In genomic region chr2:96065954-96066353, GRCh38 we compare ENCODE assay signal across 13 cellular contexts. TPM values are rescaled to one million over a fixed set of nuclear protein-coding genes. Genes with fewer than 3 reads are reported as not detected.
DNase-seq lines count a peak whose midpoint lies in the region; ATAC-seq, FAIRE-seq and TF ChIP-seq lines count a peak whose summit lies in the region.
"Not testable (repeated sequence)": the region's sequence is repeated elsewhere in the genome, so short reads cannot be mapped to it uniquely, and the experiment has no call there.
"Had no signal": no experiment of that assay in that cellular context is flagged by ENCODE, and none has a peak within 500 bp of the region (broad histone marks: within the 10 kb centered on the region; RNA-seq: fewer than 3 reads in every experiment).

No MANE protein-coding gene starts in this region.

- not testable (repeated sequence) for TF ChIP-seq EP300 in HepG2 (IDR thresholded peaks at IDR 0.05; ENCODE audit: low read depth in 2 of 2, low read length in 2 of 2); HepG2 (CRISPR knock-in tag; IDR thresholded peaks at IDR 0.05; ENCODE audit: borderline replicate concordance)

- peak; percentile 3 for DNase-seq in D341Med (ENCODE audit: low spot score)
- peak; percentile 7 for DNase-seq in activated CD4-positive, alpha-beta memory T cell treated with anti-CD3 and anti-CD28 coated beads for 36 hours
- not testable (repeated sequence) for DNase-seq in bronchial epithelial cell (ENCODE audit: low read depth); HepG2 (ENCODE audit: low spot score); neuronal stem cell (ENCODE audit: low spot score)
- peak; percentile 63 for DNase-seq in Right ventricle myocardium inferior (ENCODE audit: missing footprints)
- peak; percentile 37 to 42 for DNase-seq in thyroid gland

- H4K91ac ChIP-seq in neuronal stem cell (ENCODE audit: low read depth, low read length, poor library complexity) = not testable (repeated sequence)

- POLR2A ChIA-PET in activated CD4-positive, alpha-beta memory T cell treated with anti-CD3 and anti-CD28 coated beads for 36 hours (lab: Charles Lee); HepG2 (lab: Yijun Ruan, JAX): not testable (repeated sequence)

- H3K4me1 ChIP-seq in HepG2 (ENCODE audit: insufficient read depth, low read length) (peaks cover 81% of the 10 kb centered on the region), neuronal stem cell (ENCODE audit: control insufficient read depth in 2 of 2, insufficient read depth in 1 of 2, low read depth in 1 of 2, low read length in 2 of 2) (peaks cover 0 to 10% of the 10 kb centered on the region in 2 donors), thyroid gland (peaks cover 0 to 16% of the 10 kb centered on the region in 2 donors)

- ATAC-seq in Right ventricle myocardium inferior, HepG2: not testable (repeated sequence)

- H3K4me1 Mint-ChIP-seq in activated CD4-positive, alpha-beta memory T cell treated with anti-CD3 and anti-CD28 coated beads for 36 hours (ENCODE audit: low read depth) = not testable (repeated sequence)

- H2BK12ac ChIP-seq in neuronal stem cell (ENCODE audit: low read length) = not testable (repeated sequence)

- not testable (repeated sequence) for H3K4me3 ChIP-seq in bronchial epithelial cell (ENCODE audit: low read depth, low read length); HepG2 (replicated peaks in 1 of 3; ENCODE audit: insufficient read depth in 1 of 3, low read depth in 2 of 3, low read length in 3 of 3); neuronal stem cell (ENCODE audit: low read length in 2 of 2); thyroid gland (replicated peaks in 1 of 3)

- not testable (repeated sequence) for BruUV-seq in HepG2 (replicated peaks; lab: Mats Ljungman, UMichigan)

- WGBS in HepG2 (ENCODE audit: low lambda C conversion rate) = 53% methylated on average over 4 of the region's 4 CpGs
- WGBS in neuronal stem cell (ENCODE audit: extremely low coverage in 2 of 2, insufficient read length in 2 of 2, insufficient replicate concordance in 1 of 2), 2 donors = no CpG with 5 or more reads among the region's 4 CpGs
- 54 to 81% methylated on average over 4 of the region's 4 CpGs for WGBS in thyroid gland, 2 donors

- not testable (repeated sequence) for H3K27ac Mint-ChIP-seq in activated CD4-positive, alpha-beta memory T cell treated with anti-CD3 and anti-CD28 coated beads for 36 hours

- H3K79me2 ChIP-seq in HepG2 (ENCODE audit: insufficient read depth, low read length) = not testable (repeated sequence)

- H4K20me1 ChIP-seq in HepG2 (ENCODE audit: insufficient read depth, low read length) = not testable (repeated sequence)

- not testable (repeated sequence) for H3K4ac ChIP-seq in neuronal stem cell (ENCODE audit: low read length)

- H3K27me3 Mint-ChIP-seq in activated CD4-positive, alpha-beta memory T cell treated with anti-CD3 and anti-CD28 coated beads for 36 hours = not testable (repeated sequence)

- H3K14ac ChIP-seq in neuronal stem cell (ENCODE audit: low read length) = not testable (repeated sequence)

- H3K27ac ChIP-seq in HepG2 (ENCODE audit: extremely low read length, insufficient read depth, low read length); neuronal stem cell (replicated peaks; ENCODE audit: low read length); thyroid gland: not testable (repeated sequence)

- CTCF ChIA-PET in activated CD4-positive, alpha-beta memory T cell treated with anti-CD3 and anti-CD28 coated beads for 36 hours (lab: Charles Lee) = interaction anchor here (0.9 kb wide), 1 partner anchor 1580 kb away, joined by 3 read pairs; the partner anchor contains the start of gene COX5B
- CTCF ChIA-PET in HepG2 (lab: Yijun Ruan, JAX; ENCODE audit: low intra/inter-chr PET ratio, low total read pairs) = not testable (repeated sequence)

- TF ChIP-seq CTCF in bronchial epithelial cell (IDR thresholded peaks at IDR 0.05; ENCODE audit: insufficient read depth, low read length, severe bottlenecking); HepG2 (CRISPR knock-in tag; IDR thresholded peaks at IDR 0.05); thyroid gland (IDR thresholded peaks at IDR 0.05): not testable (repeated sequence)

- not testable (repeated sequence) for H3K4me3 Mint-ChIP-seq in activated CD4-positive, alpha-beta memory T cell treated with anti-CD3 and anti-CD28 coated beads for 36 hours

- H3K23ac ChIP-seq in neuronal stem cell (ENCODE audit: low read depth, low read length, poor library complexity) = peak overlapping the region; percentile 19

- H2BK5ac ChIP-seq in neuronal stem cell (ENCODE audit: low read length) = not testable (repeated sequence)

- not testable (repeated sequence) for H3K36me3 Mint-ChIP-seq in activated CD4-positive, alpha-beta memory T cell treated with anti-CD3 and anti-CD28 coated beads for 36 hours

- peak overlapping the region; percentile 81 for H2BK15ac ChIP-seq in neuronal stem cell (ENCODE audit: low read length)

- H2BK120ac ChIP-seq in neuronal stem cell (ENCODE audit: low read depth, low read length) = not testable (repeated sequence)

- H3K27me3 ChIP-seq in bronchial epithelial cell (ENCODE audit: control insufficient read depth, insufficient read depth, low read length); HepG2 (ENCODE audit: control insufficient read depth in 1 of 2, insufficient read depth in 2 of 2, low read length in 2 of 2); neuronal stem cell (ENCODE audit: control insufficient read depth in 3 of 3, insufficient read depth in 3 of 3, low read depth in 1 of 3, low read length in 3 of 3); thyroid gland: not testable (repeated sequence)

- H2AFZ ChIP-seq in HepG2 (ENCODE audit: low read length); neuronal stem cell (ENCODE audit: low read length): not testable (repeated sequence)

- in situ Hi-C loops in HepG2 (cut with HindIII; ENCODE audit: extremely low pct_ligation_motif_present, low pct_unique_long_range_greater_than_20kb) = loop anchor here (25.0 kb wide), 1 partner anchor 1596 kb away; the partner anchor contains the start of genes ACTR1B and C2orf92

- not testable (repeated sequence) for H3K79me1 ChIP-seq in neuronal stem cell (ENCODE audit: low read depth, low read length)

- H2AK5ac ChIP-seq in neuronal stem cell (ENCODE audit: low read depth, low read length) = peak overlapping the region; percentile 10

- TF ChIP-seq RAD21 in HepG2 (CRISPR knock-in tag; IDR thresholded peaks at IDR 0.05) = not testable (repeated sequence)

- H3K4me2 ChIP-seq in HepG2 (ENCODE audit: low read depth, low read length) = peak overlapping the region; percentile 14; the same call in 1 of the 2 replicates
- not testable (repeated sequence) for H3K4me2 ChIP-seq in neuronal stem cell (ENCODE audit: insufficient read depth, low read length, poor library complexity, severe bottlenecking)

- intact Hi-C loops in activated CD4-positive, alpha-beta memory T cell treated with anti-CD3 and anti-CD28 coated beads for 36 hours (cut with micrococcal nuclease); Right ventricle myocardium inferior (cut with DNase I); thyroid gland (cut with DNase I): not testable (repeated sequence)
- intact Hi-C loops in HepG2 (cut with micrococcal nuclease; ENCODE audit: unreplicated experiment) = loop anchor here (10.0 kb wide), 1 partner anchor 49 kb away; the partner anchor contains the start of gene ADRA2B

- TF ChIP-seq POLR2A in HepG2 (IDR thresholded peaks at IDR 0.05; ENCODE audit: insufficient read depth in 1 of 2, low read depth in 2 of 2, low read length in 2 of 2); thyroid gland (IDR thresholded peaks at IDR 0.05): not testable (repeated sequence)

- H3K9me3 Mint-ChIP-seq in activated CD4-positive, alpha-beta memory T cell treated with anti-CD3 and anti-CD28 coated beads for 36 hours = not testable (repeated sequence)

- H3K9me3 ChIP-seq in HepG2 (ENCODE audit: low read length); neuronal stem cell (replicated peaks in 1 of 2; ENCODE audit: control insufficient read depth in 2 of 2, insufficient read depth in 1 of 2, low read depth in 1 of 2, low read length in 2 of 2); thyroid gland: not testable (repeated sequence)

- FAIRE-seq in bronchial epithelial cell (lab: Jason Lieb, UNC) = peak; percentile 95
- FAIRE-seq in HepG2 (lab: Jason Lieb, UNC) = not testable (repeated sequence)

- H3K36me3 ChIP-seq in bronchial epithelial cell (ENCODE audit: control insufficient read depth, insufficient read depth, low read length); HepG2 (replicated peaks in 1 of 2; ENCODE audit: control insufficient read depth in 1 of 2, insufficient read depth in 2 of 2, low read length in 2 of 2); neuronal stem cell (replicated peaks in 1 of 2; ENCODE audit: control insufficient read depth in 2 of 2, insufficient read depth in 2 of 2, low read length in 2 of 2); thyroid gland: not testable (repeated sequence)

- H3K9ac ChIP-seq in HepG2 (ENCODE audit: insufficient read depth, low read depth, low read length) = not testable (repeated sequence)
- H3K9ac ChIP-seq in neuronal stem cell (ENCODE audit: low read depth, low read length, poor library complexity) = peak overlapping the region; percentile 54

- not testable (repeated sequence) for H4K8ac ChIP-seq in neuronal stem cell (ENCODE audit: low read depth, low read length)

- H3K18ac ChIP-seq in neuronal stem cell (ENCODE audit: low read length) = not testable (repeated sequence)

RNA-seq across cellular contexts. Expression of gene GPAT2, which starts 31.2 kb away (rescaled TPM):
- total RNA-seq in activated CD4-positive, alpha-beta memory T cell treated with anti-CD3 and anti-CD28 coated beads for 36 hours = 10 to 100 TPM; 15.4 to 16.4 TPM
- total RNA-seq in bronchial epithelial cell (0.26 and 0.79 TPM in 2 replicates), Right ventricle myocardium inferior (6.1 TPM), HepG2 (2016; rRNA removed; fragmentation: Illumina TruSeq; extraction: Trizol) (not detected in 2 replicates), thyroid gland (1 to 10 TPM; 1.2 to 7.5 (median 2.6) TPM)
- total RNA-seq in HepG2 (2016; cell fraction: cytosol; rRNA removed; fragmentation: Illumina TruSeq; extraction: Trizol; ENCODE audit: low read depth) = not detected in 2 replicates
- not detected in 2 replicates for total RNA-seq in HepG2 (2016; cell fraction: insoluble cytoplasmic fraction; rRNA removed; fragmentation: Illumina TruSeq; extraction: Trizol)
- total RNA-seq in HepG2 (2016; cell fraction: membrane; rRNA removed; fragmentation: Illumina TruSeq; extraction: Trizol) = not detected in 2 replicates
- total RNA-seq in HepG2 (2016; cell fraction: nucleus; rRNA removed; fragmentation: Illumina TruSeq; extraction: Trizol) = not detected in 2 replicates
- not detected in 2 replicates for polyA plus RNA-seq in HepG2 (2011; rRNA removed)
- polyA plus RNA-seq in HepG2 (2011; cell fraction: cytosol; rRNA removed) = not detected in 2 replicates
- not detected in 2 replicates for polyA plus RNA-seq in HepG2 (2011; cell fraction: nucleus; rRNA removed)
- not detected in 2 replicates for polyA plus RNA-seq in HepG2 (2012)
- polyA plus RNA-seq in HepG2 (2016; cell fraction: cytosol; fragmentation: Illumina TruSeq; extraction: Trizol; ENCODE audit: low read depth) = not detected in 2 replicates
- polyA plus RNA-seq in HepG2 (2016; cell fraction: insoluble cytoplasmic fraction; fragmentation: Illumina TruSeq; extraction: Trizol; ENCODE audit: low read depth) = not detected in 2 replicates
- not detected in 2 replicates for polyA plus RNA-seq in HepG2 (2016; cell fraction: membrane; fragmentation: Illumina TruSeq; extraction: Trizol; ENCODE audit: low read depth)
- not detected in 2 replicates for polyA plus RNA-seq in HepG2 (2016; cell fraction: nucleus; fragmentation: Illumina TruSeq; extraction: Trizol; ENCODE audit: insufficient read depth, low read depth)
- not detected in 2 replicates for polyA minus RNA-seq in HepG2 (2011; rRNA and poly(A)+ RNA removed; ENCODE audit: low replicate concordance)
- polyA minus RNA-seq in HepG2 (2011; cell fraction: cytosol; rRNA and poly(A)+ RNA removed) = not detected in 2 replicates
- polyA minus RNA-seq in HepG2 (2011; cell fraction: nucleus; rRNA and poly(A)+ RNA removed) = not detected in 2 replicates
- polyA plus RNA-seq in neuronal stem cell (2013, experiment 1 of 2) = 0.03 TPM
- 0.03 TPM for polyA plus RNA-seq in neuronal stem cell (2013, experiment 2 of 2)
- total RNA-seq: Caco-2, Daoy, H4 had no signal
- polyA plus RNA-seq: A549 had no signal

RNA-seq across cellular contexts. Expression of gene ADRA2B, which starts 50.4 kb away (rescaled TPM):
- under 1 TPM; 0.21 to 0.36 TPM for total RNA-seq in activated CD4-positive, alpha-beta memory T cell treated with anti-CD3 and anti-CD28 coated beads for 36 hours
- total RNA-seq in bronchial epithelial cell (not detected in 2 replicates), Right ventricle myocardium inferior (6.9 TPM), HepG2 (2016; rRNA removed; fragmentation: Illumina TruSeq; extraction: Trizol) (not detected in 2 replicates), thyroid gland (1 to 10 TPM in 2 of 4 donors, under 1 TPM in 2; 0.13 to 2.1 (median 1.0) TPM)
- total RNA-seq in HepG2 (2016; cell fraction: cytosol; rRNA removed; fragmentation: Illumina TruSeq; extraction: Trizol; ENCODE audit: low read depth) = not detected in 2 replicates
- total RNA-seq in HepG2 (2016; cell fraction: insoluble cytoplasmic fraction; rRNA removed; fragmentation: Illumina TruSeq; extraction: Trizol) = not detected in 2 replicates
- not detected in 2 replicates for total RNA-seq in HepG2 (2016; cell fraction: membrane; rRNA removed; fragmentation: Illumina TruSeq; extraction: Trizol)
- total RNA-seq in HepG2 (2016; cell fraction: nucleus; rRNA removed; fragmentation: Illumina TruSeq; extraction: Trizol) = not detected in 2 replicates
- polyA plus RNA-seq in HepG2 (2011; rRNA removed) = not detected in 2 replicates
- not detected in 2 replicates for polyA plus RNA-seq in HepG2 (2011; cell fraction: cytosol; rRNA removed)
- 0.10 TPM in 1 of 2 replicates, not detected in the other for polyA plus RNA-seq in HepG2 (2011; cell fraction: nucleus; rRNA removed)
- polyA plus RNA-seq in HepG2 (2012) = not detected in 2 replicates
- polyA plus RNA-seq in HepG2 (2016; cell fraction: cytosol; fragmentation: Illumina TruSeq; extraction: Trizol; ENCODE audit: low read depth) = not detected in 2 replicates
- polyA plus RNA-seq in HepG2 (2016; cell fraction: insoluble cytoplasmic fraction; fragmentation: Illumina TruSeq; extraction: Trizol; ENCODE audit: low read depth) = not detected in 2 replicates
- not detected in 2 replicates for polyA plus RNA-seq in HepG2 (2016; cell fraction: membrane; fragmentation: Illumina TruSeq; extraction: Trizol; ENCODE audit: low read depth)
- polyA plus RNA-seq in HepG2 (2016; cell fraction: nucleus; fragmentation: Illumina TruSeq; extraction: Trizol; ENCODE audit: insufficient read depth, low read depth) = not detected in 2 replicates
- polyA minus RNA-seq in HepG2 (2011; rRNA and poly(A)+ RNA removed; ENCODE audit: low replicate concordance) = 0.07 TPM in 1 of 2 replicates, not detected in the other
- polyA minus RNA-seq in HepG2 (2011; cell fraction: cytosol; rRNA and poly(A)+ RNA removed) = not detected in 2 replicates
- not detected in 2 replicates for polyA minus RNA-seq in HepG2 (2011; cell fraction: nucleus; rRNA and poly(A)+ RNA removed)
- polyA plus RNA-seq in neuronal stem cell (2013, experiment 1 of 2) = 3.6 TPM
- polyA plus RNA-seq in neuronal stem cell (2013, experiment 2 of 2) = 3.7 TPM
- total RNA-seq: Daoy, GM23248, H4 had no signal
- polyA plus RNA-seq: BJ, GM23248 had no signal
